Comparison of ENCODE assay signal across 8 cellular contexts in genomic region chr7:141739250-141739649, GRCh38. TPM values are rescaled to one million over a fixed set of nuclear protein-coding genes. Genes with fewer than 3 reads are reported as not detected.
DNase-seq lines count a peak whose midpoint lies in the region; FAIRE-seq and TF ChIP-seq lines count a peak whose summit lies in the region.

No MANE protein-coding gene starts in this region.

- peaks cover 53% of the 10 kb centered on the region for H3K36me3 Mint-ChIP-seq in Caco-2 (ENCODE audit: insufficient read depth, unreplicated experiment)

- BruUV-seq in Caco-2 (replicated peaks; lab: Mats Ljungman, UMichigan) = no TSS peak

- peak overlapping the region; percentile 85 for H3K4me2 ChIP-seq in neural cell (ENCODE audit: low read length)

- H3K27ac ChIP-seq in ectodermal cell (ENCODE audit: insufficient read depth, low read depth, low read length, poor library complexity, severe bottlenecking) (no peak overlapping the region), neural cell (ENCODE audit: low read length) (no peak overlapping the region)

- H3K79me2 ChIP-seq in neural cell (replicated peaks; ENCODE audit: insufficient read depth, low read length) = peaks cover 28% of the 10 kb centered on the region

- H3K36me3 ChIP-seq in Caco-2 (ENCODE audit: control insufficient read depth, insufficient read depth, low read length) = peaks cover 3% of the 10 kb centered on the region
- H3K36me3 ChIP-seq in NT2/D1 (ENCODE audit: insufficient read depth, insufficient read length, low read length) = peaks cover 46% of the 10 kb centered on the region
- peaks cover 24% of the 10 kb centered on the region for H3K36me3 ChIP-seq in ectodermal cell (ENCODE audit: control insufficient read depth, insufficient read depth, low read length)
- no peaks in the 10 kb centered on the region for H3K36me3 ChIP-seq in neural cell (ENCODE audit: insufficient read depth, low read length)

- H3K27me3 ChIP-seq in Caco-2 (replicated peaks; ENCODE audit: control insufficient read depth, insufficient read depth, low read length) (no peaks in the 10 kb centered on the region), NT2/D1 (ENCODE audit: insufficient read depth, insufficient read length) (no peaks in the 10 kb centered on the region), ectodermal cell (ENCODE audit: control insufficient read depth, insufficient read depth, low read length, poor library complexity, severe bottlenecking) (no peaks in the 10 kb centered on the region), neural cell (ENCODE audit: insufficient read depth, low read depth, low read length) (no peaks in the 10 kb centered on the region)

- DNase-seq in Caco-2 (no peak), NT2/D1 (ENCODE audit: low read depth, low spot score) (no peak), NCI-H446 treated with DMSO at 0.1 percent for 48 hours (lab: John Stamatoyannopoulos, UW) (no peak), SW480 (ENCODE audit: low spot score) (no peak), frontal cortex (ENCODE audit: low spot score in 2 of 2) (no peak), NCI-H2107 (lab: John Stamatoyannopoulos, UW) (no peak)

- H3K4me3 Mint-ChIP-seq in Caco-2 (ENCODE audit: unreplicated experiment) = peak overlapping the region; percentile 87

- FAIRE-seq in frontal cortex (lab: Jason Lieb, UNC) = no peak

- POLR2A ChIA-PET in Caco-2 (lab: Charles Lee) = no interaction called here

- H3K4me1 ChIP-seq in Caco-2 = 0 out of 2 replicates have a peak, but pooled peaks cover 5% of the 10 kb centered on the region
- no peaks in the 10 kb centered on the region for H3K4me1 ChIP-seq in NT2/D1 (ENCODE audit: insufficient read depth, insufficient read length)
- H3K4me1 ChIP-seq in ectodermal cell (ENCODE audit: control insufficient read depth, insufficient read depth, low read length) = peaks cover 9% of the 10 kb centered on the region

- CTCF ChIA-PET in Caco-2 (lab: Charles Lee) = interaction anchor here (1.6 to 3.9 kb wide), 2 partner anchors 38 to 84 kb away, joined by 7 to 65 read pairs; no protein-coding TSS in a partner anchor

- H3K9me3 ChIP-seq in Caco-2 (no peaks in the 10 kb centered on the region), NT2/D1 (ENCODE audit: insufficient read depth, low read length) (no peaks in the 10 kb centered on the region), ectodermal cell (ENCODE audit: control insufficient read depth, low read length) (no peaks in the 10 kb centered on the region), neural cell (ENCODE audit: low read length) (no peaks in the 10 kb centered on the region)

- no peak overlapping the region for H2AFZ ChIP-seq in neural cell (ENCODE audit: low read depth, low read length)

- H3K27ac Mint-ChIP-seq in Caco-2 (ENCODE audit: unreplicated experiment) = peak overlapping the region; percentile 59

- TF ChIP-seq CTCF in Caco-2 (IDR thresholded peaks at IDR 0.05; ENCODE audit: insufficient read depth in 1 of 2, low read depth in 1 of 2, low read length in 1 of 2, severe bottlenecking in 1 of 2, unreplicated experiment in 1 of 2) (no peak), neural cell (IDR thresholded peaks at IDR 0.05; ENCODE audit: poor library complexity, severe bottlenecking) (no peak)

- H3K9me3 Mint-ChIP-seq in Caco-2 (ENCODE audit: unreplicated experiment) = no peaks in the 10 kb centered on the region

- intact Hi-C loops in Caco-2 (cut with micrococcal nuclease; ENCODE audit: unreplicated experiment) = loop anchor here (2.0 to 5.0 kb wide), 2 partner anchors 36 to 448 kb away; partner anchors contain the start of gene DENND11

- no peak for TF ChIP-seq RAD21 in neural cell (conservative IDR thresholded peaks at IDR 0.05)

- no peaks in the 10 kb centered on the region for H3K9me2 ChIP-seq in neural cell (ENCODE audit: insufficient read depth, low read length)

- H3F3A ChIP-seq in neural cell (ENCODE audit: insufficient read depth, low read length, poor library complexity, severe bottlenecking) = peaks cover 4% of the 10 kb centered on the region

- peak overlapping the region; percentile 87 for H3K4me3 ChIP-seq in Caco-2 (ENCODE audit: low read depth, low read length)
- H3K4me3 ChIP-seq in NT2/D1 (ENCODE audit: insufficient read length, low read depth) = peak overlapping the region; percentile 86
- H3K4me3 ChIP-seq in ectodermal cell (ENCODE audit: insufficient read depth, low read depth, low read length) = peak overlapping the region; percentile 83
- H3K4me3 ChIP-seq in neural cell (ENCODE audit: low read length) = peak overlapping the region; percentile 75

- H4K20me1 ChIP-seq in neural cell (ENCODE audit: insufficient read depth) = no peaks in the 10 kb centered on the region

- H3K4me1 Mint-ChIP-seq in Caco-2 (ENCODE audit: low read depth, unreplicated experiment) = peaks cover 24% of the 10 kb centered on the region

- WGBS in ectodermal cell, 2 experiments = 89 to 93% methylated on average over 2 to 3 of the region's 3 CpGs

- H3K27me3 Mint-ChIP-seq in Caco-2 (ENCODE audit: insufficient read depth, unreplicated experiment) = no peaks in the 10 kb centered on the region

- TF ChIP-seq EP300 in neural cell (conservative IDR thresholded peaks at IDR 0.05; ENCODE audit: poor library complexity, severe bottlenecking) = no peak

- H3K9ac ChIP-seq in NT2/D1 (ENCODE audit: insufficient read length, low read depth) (peak overlapping the region; percentile 86), neural cell (ENCODE audit: low read length) (peak overlapping the region; percentile 83)

TF ChIP-seq in neural cell, 6 proteins besides CTCF, POLR2A, EP300 and RAD21:
- TF ChIP-seq POLR2AphosphoS5 (IDR thresholded peaks at IDR 0.05) (no peak), EZH2 (IDR thresholded peaks at IDR 0.05; ENCODE audit: borderline replicate concordance, insufficient read depth, low read length, poor library complexity, severe bottlenecking) (no peak), MXI1 (conservative IDR thresholded peaks at IDR 0.05; ENCODE audit: poor library complexity, severe bottlenecking) (no peak), REST (IDR thresholded peaks at IDR 0.05; ENCODE audit: borderline replicate concordance) (no peak), SMC3 (conservative IDR thresholded peaks at IDR 0.05; ENCODE audit: poor library complexity) (no peak), TAF1 (IDR thresholded peaks at IDR 0.05; ENCODE audit: low read depth) (no peak)
TF ChIP-seq in neural cell: peak in this region for 0.

RNA-seq across cellular contexts. Expression of gene SSBP1, which starts 1.1 kb away (rescaled TPM):
- total RNA-seq in Caco-2 (2022) = 191 and 199 TPM in 2 replicates
- polyA plus RNA-seq in ectodermal cell (2013, experiment 1 of 4) = 258 TPM
- 250 TPM for polyA plus RNA-seq in ectodermal cell (2013, experiment 2 of 4)
- polyA plus RNA-seq in ectodermal cell (2013, experiment 3 of 4) = 172 TPM
- 179 TPM for polyA plus RNA-seq in ectodermal cell (2013, experiment 4 of 4)
- polyA plus RNA-seq in neural cell = 233 and 296 TPM in 2 replicates
- polyA minus RNA-seq in neural cell = 121 and 168 TPM in 2 replicates
- 77.5 TPM for total RNA-seq in frontal cortex

RNA-seq across cellular contexts. Expression of gene TAS2R3, which starts 24.6 kb away (rescaled TPM):
- 1.9 and 2.3 TPM in 2 replicates for total RNA-seq in Caco-2 (2022)
- polyA plus RNA-seq in ectodermal cell (2013, experiment 1 of 4) = not detected
- 0.84 TPM for polyA plus RNA-seq in ectodermal cell (2013, experiment 2 of 4)
- polyA plus RNA-seq in ectodermal cell (2013, experiment 3 of 4) = 0.27 TPM
- polyA plus RNA-seq in ectodermal cell (2013, experiment 4 of 4) = 0.65 TPM
- polyA plus RNA-seq in neural cell = not detected in 2 replicates
- polyA minus RNA-seq in neural cell = 11.6 and 13.6 TPM in 2 replicates
- total RNA-seq in frontal cortex = 1.2 TPM

RNA-seq across cellular contexts. Expression of gene WEE2, which starts 31.1 kb away (rescaled TPM):
- total RNA-seq in Caco-2 (2022) = 1.0 and 2.5 TPM in 2 replicates
- not detected for polyA plus RNA-seq in ectodermal cell (2013, experiment 1 of 4)
- polyA plus RNA-seq in ectodermal cell (2013, experiment 2 of 4) = not detected
- not detected for polyA plus RNA-seq in ectodermal cell (2013, experiment 3 of 4)
- polyA plus RNA-seq in ectodermal cell (2013, experiment 4 of 4) = not detected
- 0.34 and 0.63 TPM in 2 replicates for polyA plus RNA-seq in neural cell
- 0.24 and 1.4 TPM in 2 replicates for polyA minus RNA-seq in neural cell
- under 0.01 TPM for total RNA-seq in frontal cortex

RNA-seq across cellular contexts. Expression of gene TAS2R4, which starts 37.2 kb away (rescaled TPM):
- 1.2 and 1.3 TPM in 2 replicates for total RNA-seq in Caco-2 (2022)
- polyA plus RNA-seq in ectodermal cell (2013, experiment 1 of 4) = 0.59 TPM
- polyA plus RNA-seq in ectodermal cell (2013, experiment 2 of 4) = 0.82 TPM
- polyA plus RNA-seq in ectodermal cell (2013, experiment 3 of 4) = 0.32 TPM
- polyA plus RNA-seq in ectodermal cell (2013, experiment 4 of 4) = 0.61 TPM
- polyA plus RNA-seq in neural cell = 2.3 and 2.4 TPM in 2 replicates
- 10.0 and 15.9 TPM in 2 replicates for polyA minus RNA-seq in neural cell
- 2.0 TPM for total RNA-seq in frontal cortex

RNA-seq across cellular contexts. Expression of gene DENND11, which starts 37.3 kb away (rescaled TPM):
- total RNA-seq in Caco-2 (2022) (33.0 and 37.0 TPM in 2 replicates), frontal cortex (32.6 TPM)
- polyA plus RNA-seq in ectodermal cell (2013, experiment 1 of 4) = 17.9 TPM
- 19.3 TPM for polyA plus RNA-seq in ectodermal cell (2013, experiment 2 of 4)
- 14.7 TPM for polyA plus RNA-seq in ectodermal cell (2013, experiment 3 of 4)
- 17.7 TPM for polyA plus RNA-seq in ectodermal cell (2013, experiment 4 of 4)
- polyA plus RNA-seq in neural cell = 24.5 and 24.6 TPM in 2 replicates
- polyA minus RNA-seq in neural cell = 40.7 and 43.5 TPM in 2 replicates
